In the genomic region with DNA sequence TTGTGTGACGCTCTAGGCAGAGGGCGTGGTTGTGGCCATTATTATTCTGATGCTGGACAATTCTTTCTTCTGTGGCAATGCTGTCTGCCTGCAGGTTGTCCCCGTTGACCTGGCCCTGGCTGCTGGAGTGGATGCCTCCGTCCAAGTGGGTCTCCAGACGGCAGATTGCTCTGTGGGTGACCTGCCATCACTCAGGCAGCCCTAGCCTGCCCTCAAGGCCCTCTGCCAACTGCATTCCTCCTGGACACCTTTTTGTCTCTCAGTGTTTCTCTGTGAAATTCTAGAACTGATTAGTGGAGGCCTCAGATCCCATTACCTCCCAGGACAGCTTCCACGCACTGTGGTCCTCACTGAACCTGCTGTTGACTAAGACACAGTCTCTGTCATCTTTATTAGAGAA, we compare ENCODE assay signal across 23 cellular contexts.
"Had no signal": no experiment of that assay in that cellular context is flagged by ENCODE, and none has a peak within 500 bp of the region (broad histone marks: within the 10 kb centered on the region; RNA-seq: fewer than 3 reads in every experiment).

No MANE protein-coding gene starts in this region.

- H3K4me3 Mint-ChIP-seq: endodermal cell; immature natural killer cell; neural crest cell; stimulated activated effector memory CD8-positive, alpha-beta T cell treated with anti-CD3 and anti-CD28 coated beads, Interleukin-12 subunit alpha, Interleukin-12 subunit beta, amount 100 ng/mL, for 72 hours; stimulated activated naive CD8-positive, alpha-beta T cell treated with anti-CD3 and anti-CD28 coated beads, Interleukin-15, Interleukin-2, amounts not matched to agents 100 ng/mL and 50 ng/mL, for 24 hours had no signal

- H3K27me3 Mint-ChIP-seq: naive thymus-derived CD8-positive, alpha-beta T cell; progenitor cell of endocrine pancreas; stimulated activated naive CD8-positive, alpha-beta T cell treated with anti-CD3 and anti-CD28 coated beads, Interleukin-15, Interleukin-2, amounts not matched to agents 100 ng/mL and 50 ng/mL, for 24 hours had no signal

- H3K4me1 ChIP-seq: pancreas, tibial artery, uterus had no signal

- H3K27ac Mint-ChIP-seq: progenitor cell of endocrine pancreas; stimulated activated effector memory CD8-positive, alpha-beta T cell treated with anti-CD3 and anti-CD28 coated beads, Interleukin-12 subunit alpha, Interleukin-12 subunit beta, amount 100 ng/mL, for 72 hours; stimulated activated naive CD8-positive, alpha-beta T cell treated with anti-CD3 and anti-CD28 coated beads, Interleukin-15, Interleukin-2, amounts not matched to agents 100 ng/mL and 50 ng/mL, for 24 hours had no signal

- H3K27me3 ChIP-seq: foreskin keratinocyte, pancreas, tibial artery, upper lobe of left lung, uterus had no signal

- H3K36me3 ChIP-seq: pancreas, upper lobe of left lung, uterus had no signal

- ATAC-seq: foreskin keratinocyte; left colon; mucosa of descending colon; naive thymus-derived CD8-positive, alpha-beta T cell; pancreas; right cardiac atrium; stimulated activated effector memory CD8-positive, alpha-beta T cell treated with anti-CD3 and anti-CD28 coated beads, Interleukin-12 subunit alpha, Interleukin-12 subunit beta, amount 100 ng/mL, for 72 hours had no signal

- H3K4me3 ChIP-seq: coronary artery, mucosa of descending colon, pancreas, tibial artery, upper lobe of left lung, uterus had no signal

- H3K9me3 ChIP-seq: mucosa of descending colon, pancreas, tibial artery, upper lobe of left lung, uterus had no signal

- DNase-seq: effector CD4-positive, alpha-beta T cell; erythroblast; foreskin keratinocyte; immature natural killer cell; kidney; left colon; mammary epithelial cell; mucosa of descending colon; naive thymus-derived CD8-positive, alpha-beta T cell; nucleus accumbens; pancreas; right cardiac atrium; stimulated activated CD4-positive, alpha-beta T cell treated with anti-CD3 and anti-CD28 coated beads, Interleukin-4, amount 100 ng/mL, for 1 hour; stimulated activated CD8-positive, alpha-beta memory T cell treated with anti-CD3 and anti-CD28 coated beads, Interleukin-4, amount 100 ng/mL, for 48 hours; tibial artery; upper lobe of left lung; uterus had no signal

- H3K27ac ChIP-seq: coronary artery, foreskin keratinocyte, pancreas, tibial artery, upper lobe of left lung, uterus had no signal

- H3K9me3 Mint-ChIP-seq: endodermal cell; immature natural killer cell; naive thymus-derived CD8-positive, alpha-beta T cell; neural crest cell; stimulated activated effector memory CD8-positive, alpha-beta T cell treated with anti-CD3 and anti-CD28 coated beads, Interleukin-12 subunit alpha, Interleukin-12 subunit beta, amount 100 ng/mL, for 72 hours; stimulated activated naive CD8-positive, alpha-beta T cell treated with anti-CD3 and anti-CD28 coated beads, Interleukin-15, Interleukin-2, amounts not matched to agents 100 ng/mL and 50 ng/mL, for 24 hours had no signal
